Comparison of ENCODE assay signal across 19 cellular contexts in the genomic region with DNA sequence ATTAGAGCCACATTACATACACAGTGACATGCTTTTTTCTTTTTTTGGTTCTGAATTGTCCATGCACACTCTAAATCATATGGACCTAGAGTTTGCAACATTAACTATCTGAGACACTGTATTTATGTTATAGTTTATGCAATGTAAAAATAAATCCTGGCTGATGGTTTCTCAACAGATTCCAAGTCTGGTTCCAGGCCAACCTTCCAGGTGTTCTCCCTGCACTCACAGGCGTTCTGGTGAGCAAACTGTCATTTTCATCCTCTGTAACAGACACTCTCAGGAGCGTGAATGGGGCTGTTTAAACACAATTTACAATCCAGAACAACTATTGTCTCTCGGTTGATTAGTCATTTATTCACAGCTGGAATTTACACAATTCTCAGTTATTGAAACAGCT. TPM values are rescaled to one million over a fixed set of nuclear protein-coding genes. Genes with fewer than 3 reads are reported as not detected.
"Had no signal": no experiment of that assay in that cellular context is flagged by ENCODE, and none has a peak within 500 bp of the region (broad histone marks: within the 10 kb centered on the region; RNA-seq: fewer than 3 reads in every experiment).

No MANE protein-coding gene starts in this region.

- DNase-seq: activated CD4-positive, alpha-beta T cell treated with anti-CD3 and anti-CD28 coated beads for 48 hours; activated CD8-positive, alpha-beta T cell treated with anti-CD3 and anti-CD28 coated beads for 36 hours; activated effector memory CD4-positive, alpha-beta T cell treated with Interleukin-2 at 50 U/mL for 16 hours; activated naive CD4-positive, alpha-beta T cell treated with anti-CD3 and anti-CD28 coated beads, Interleukin-2, amount 50 U/mL, for 16 hours; activated T-cell treated with anti-CD3 and anti-CD28 coated beads, Interleukin-2, amount 50 U/mL, for 4 hours; colonic mucosa; islet precursor cell; naive B cell; psoas muscle; right lobe of liver; trophoblast cell; WERI-Rb-1 had no signal

- H3K4me3 Mint-ChIP-seq: activated CD8-positive, alpha-beta T cell treated with anti-CD3 and anti-CD28 coated beads for 36 hours; activated T-cell treated with anti-CD3 and anti-CD28 coated beads, Interleukin-2, amount 50 U/mL, for 4 hours; neural progenitor cell; stimulated activated naive CD8-positive, alpha-beta T cell treated with anti-CD3 and anti-CD28 coated beads, Interleukin-15, Interleukin-2, amounts not matched to agents 100 ng/mL and 50 ng/mL, for 24 hours had no signal

- H3K9me3 ChIP-seq: colonic mucosa, psoas muscle, right lobe of liver, suprapubic skin had no signal

- H3K4me1 ChIP-seq: colonic mucosa, neural progenitor cell, psoas muscle, right lobe of liver, suprapubic skin had no signal

- H3K36me3 ChIP-seq: colonic mucosa, neural progenitor cell, WERI-Rb-1 had no signal

- H3K27me3 ChIP-seq: colonic mucosa, neural progenitor cell, right lobe of liver, suprapubic skin had no signal

- H3K9me3 Mint-ChIP-seq: neural progenitor cell had no signal

- H3K27me3 Mint-ChIP-seq: activated CD8-positive, alpha-beta T cell treated with anti-CD3 and anti-CD28 coated beads for 36 hours; naive B cell; stimulated activated naive CD8-positive, alpha-beta T cell treated with anti-CD3 and anti-CD28 coated beads, Interleukin-15, Interleukin-2, amounts not matched to agents 100 ng/mL and 50 ng/mL, for 24 hours had no signal

- ATAC-seq: activated CD8-positive, alpha-beta T cell treated with anti-CD3 and anti-CD28 coated beads for 36 hours; activated T-cell treated with anti-CD3 and anti-CD28 coated beads, Interleukin-2, amount 50 U/mL, for 4 hours; esophagus mucosa; left lobe of liver; psoas muscle; right lobe of liver had no signal

- H3K27ac Mint-ChIP-seq: activated CD8-positive, alpha-beta T cell treated with anti-CD3 and anti-CD28 coated beads for 36 hours; naive B cell; neural progenitor cell; stimulated activated naive CD8-positive, alpha-beta T cell treated with anti-CD3 and anti-CD28 coated beads, Interleukin-15, Interleukin-2, amounts not matched to agents 100 ng/mL and 50 ng/mL, for 24 hours had no signal

- H3K4me3 ChIP-seq: colonic mucosa, neural progenitor cell, psoas muscle, right lobe of liver, suprapubic skin had no signal

- H3K4me1 Mint-ChIP-seq: naive B cell, neural progenitor cell had no signal

RNA-seq across cellular contexts. Expression of a gene that starts 36.5 kb away (rescaled TPM):
- total RNA-seq: activated CD8-positive, alpha-beta T cell treated with anti-CD3 and anti-CD28 coated beads for 36 hours; lung microvascular endothelial cell; osteocyte had no signal
